9 cellular contexts compared by ENCODE assay signal in genomic region chr21:37364722-37365121, GRCh38. TPM values are rescaled to one million over a fixed set of nuclear protein-coding genes. Genes with fewer than 3 reads are reported as not detected.
DNase-seq lines count a peak whose midpoint lies in the region; ATAC-seq and TF ChIP-seq lines count a peak whose summit lies in the region.
"Had no signal": no experiment of that assay in that cellular context is flagged by ENCODE, and none has a peak within 500 bp of the region (broad histone marks: within the 10 kb centered on the region; RNA-seq: fewer than 3 reads in every experiment).

No MANE protein-coding gene starts in this region.

- H3K4me1 ChIP-seq in CD4-positive, CD25-positive, alpha-beta regulatory T cell (ENCODE audit: control insufficient read depth, insufficient read depth, low read length, poor library complexity, severe bottlenecking) = peaks cover 26% of the 10 kb centered on the region
- peaks cover 24% of the 10 kb centered on the region for H3K4me1 ChIP-seq in Karpas-422 (ENCODE audit: low read length)

- H3K4me1 Mint-ChIP-seq in CD4-positive, CD25-positive, alpha-beta regulatory T cell = peaks cover 11 to 40% (median 21%) of the 10 kb centered on the region in 4 donors
- H3K4me1 Mint-ChIP-seq in nephron progenitor cell = peaks cover 29% of the 10 kb centered on the region

- H3K4me3 Mint-ChIP-seq in CD4-positive, CD25-positive, alpha-beta regulatory T cell = peak overlapping the region; percentile 93 to 99 (median 95)
- H3K4me3 Mint-ChIP-seq in nephron progenitor cell = peak overlapping the region; percentile 98

- peak overlapping the region; percentile 82 for H3K4me3 ChIP-seq in CD4-positive, CD25-positive, alpha-beta regulatory T cell (ENCODE audit: low read depth, low read length)
- H3K4me3 ChIP-seq in Karpas-422 (ENCODE audit: low read length) (peak overlapping the region; percentile 76), dorsolateral prefrontal cortex (peak overlapping the region in 28 of 59 donors; percentile 59 to 98 (median 88))

- H3K9ac ChIP-seq in Karpas-422 (ENCODE audit: low read length) = peak overlapping the region; percentile 88

- H3K9me3 Mint-ChIP-seq in CD4-positive, CD25-positive, alpha-beta regulatory T cell = no peaks in the 10 kb centered on the region
- no peaks in the 10 kb centered on the region for H3K9me3 Mint-ChIP-seq in nephron progenitor cell

- H3K36me3 Mint-ChIP-seq in CD4-positive, CD25-positive, alpha-beta regulatory T cell = peaks cover 5% of the 10 kb centered on the region
- peaks cover 5% of the 10 kb centered on the region for H3K36me3 Mint-ChIP-seq in nephron progenitor cell (ENCODE audit: low read depth)

- TF ChIP-seq CTCF in dorsolateral prefrontal cortex (IDR thresholded peaks at IDR 0.05 in 54 of 56, conservative IDR thresholded peaks at IDR 0.05 in 2 of 56; ENCODE audit: low read depth in 1 of 56, partially characterized antibody in 56 of 56) = no peak
- no peak for TF ChIP-seq CTCF in nephron progenitor cell (IDR thresholded peaks at IDR 0.05)

- H3K27ac ChIP-seq in CD4-positive, CD25-positive, alpha-beta regulatory T cell (ENCODE audit: insufficient read depth, low read length, poor library complexity, severe bottlenecking) = no peak overlapping the region
- H3K27ac ChIP-seq in Karpas-422 (ENCODE audit: low read length) (no peak overlapping the region), dorsolateral prefrontal cortex (peak overlapping the region in 39 of 59 donors; percentile 96 to 100 (median 100))

- peak overlapping the region; percentile 85 for H3K4me2 ChIP-seq in Karpas-422 (ENCODE audit: low read depth, low read length, poor library complexity, severe bottlenecking)

- H3K36me3 ChIP-seq in CD4-positive, CD25-positive, alpha-beta regulatory T cell (ENCODE audit: control insufficient read depth, insufficient read depth, low read length) = no peaks in the 10 kb centered on the region
- H3K36me3 ChIP-seq in Karpas-422 (ENCODE audit: insufficient read depth, low read length) = no peaks in the 10 kb centered on the region

- intact Hi-C loops in dorsolateral prefrontal cortex (cut with DNase I) = loop anchor here (5.0 kb wide), 4 partner anchors 93 to 292 kb away; partner anchors contain the start of genes PIGP (in 1 of the 2) and TTC3 (in 1 of the 2)

- H3K27ac Mint-ChIP-seq in CD4-positive, CD25-positive, alpha-beta regulatory T cell = peak overlapping the region; percentile 20 to 99 (median 46)
- no peak overlapping the region for H3K27ac Mint-ChIP-seq in nephron progenitor cell

- H2AFZ ChIP-seq in Karpas-422 (ENCODE audit: low read length) = no peak overlapping the region

- peak in 1 of 3 donors; percentile 16 for DNase-seq in CD4-positive, CD25-positive, alpha-beta regulatory T cell
- DNase-seq in Karpas-422 (peak; percentile 50), dorsolateral prefrontal cortex (no peak), nephron progenitor cell (no peak), NCI-H2227 (lab: John Stamatoyannopoulos, UW; ENCODE audit: unreplicated experiment) (no peak)
- DNase-seq: activated CD4-positive, alpha-beta T cell treated with anti-CD3 and anti-CD28 coated beads for 1 hour had no signal

- H3K9me3 ChIP-seq in CD4-positive, CD25-positive, alpha-beta regulatory T cell (ENCODE audit: control insufficient read depth in 2 of 2, low read length in 2 of 2) = no peaks in the 10 kb centered on the region
- H3K9me3 ChIP-seq in Karpas-422 (ENCODE audit: low read length) = no peaks in the 10 kb centered on the region

- H3K9me2 ChIP-seq in Karpas-422 (replicated peaks; ENCODE audit: insufficient read depth, low read length) = no peaks in the 10 kb centered on the region

- H3K27me3 ChIP-seq in CD4-positive, CD25-positive, alpha-beta regulatory T cell (ENCODE audit: control insufficient read depth, insufficient read depth, low read length) = no peaks in the 10 kb centered on the region
- H3K27me3 ChIP-seq in Karpas-422 (ENCODE audit: low read length) = no peaks in the 10 kb centered on the region
- no peaks in the 10 kb centered on the region for H3K27me3 ChIP-seq in dorsolateral prefrontal cortex

- H3K79me2 ChIP-seq in Karpas-422 (ENCODE audit: low read length) = peaks cover 26% of the 10 kb centered on the region

- peaks cover 17% of the 10 kb centered on the region; the same call in 1 of the 2 replicates for H4K20me1 ChIP-seq in Karpas-422 (ENCODE audit: insufficient read depth, low read depth, low read length)

- ATAC-seq in CD4-positive, CD25-positive, alpha-beta regulatory T cell (ENCODE audit: low read depth in 2 of 2) = no peak
- ATAC-seq in HG02938 (IDR thresholded peaks at IDR 0.05; ENCODE audit: unreplicated experiment) (no peak), GM19452 (IDR thresholded peaks at IDR 0.05; ENCODE audit: unreplicated experiment) (no peak), HG02759 (IDR thresholded peaks at IDR 0.05; ENCODE audit: unreplicated experiment) (no peak)

- peaks cover 17% of the 10 kb centered on the region for H3K27me3 Mint-ChIP-seq in CD4-positive, CD25-positive, alpha-beta regulatory T cell
- H3K27me3 Mint-ChIP-seq in nephron progenitor cell (ENCODE audit: low read depth, poor library complexity) = peaks cover 3% of the 10 kb centered on the region

RNA-seq across cellular contexts. Expression of gene DYRK1A, which starts 1.9 kb away (rescaled TPM):
- 143 TPM for total RNA-seq in CD4-positive, CD25-positive, alpha-beta regulatory T cell
- polyA plus RNA-seq in CD4-positive, CD25-positive, alpha-beta regulatory T cell = 1 to 10 TPM; 2.6 to 6.6 (median 5.6) TPM
- 65.3 and 98.2 TPM in 2 replicates for total RNA-seq in Karpas-422 (2014; rRNA removed; shearing (Covaris generic); ENCODE audit: low replicate concordance)
- total RNA-seq in dorsolateral prefrontal cortex = 100 to 1,000 TPM in 43 of 120 experiments, 10 to 100 TPM in 77; 72.3 to 147 (median 97.5) TPM

Comparison
In these comparisons a context has a peak if more than half of its experiments do, and no peak if none do; other contexts are left out.
1. H3K27ac ChIP-seq: peak in dorsolateral prefrontal cortex (39 of 59); none in CD4-positive, CD25-positive, alpha-beta regulatory T cell (single experiment) and Karpas-422 (single experiment).